In the genomic region with DNA sequence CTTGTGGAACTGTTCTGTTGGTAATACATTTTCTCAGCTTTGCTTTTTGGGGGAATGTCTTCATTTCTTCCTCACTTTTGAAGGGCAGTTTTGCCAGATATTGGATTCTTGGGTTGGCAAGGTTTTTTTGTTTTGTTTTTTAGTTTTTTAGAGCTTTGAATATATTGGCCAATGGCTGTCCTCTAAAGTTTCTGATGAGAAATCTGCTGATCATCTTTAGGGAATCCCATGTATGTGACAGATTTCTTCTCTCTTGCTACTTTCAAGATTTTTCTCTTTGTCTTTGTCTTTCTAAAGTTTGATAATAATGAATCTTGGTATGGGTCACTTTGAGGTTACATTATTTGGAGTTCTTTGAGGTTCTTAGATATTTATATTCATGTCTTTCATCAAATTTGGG, we compare ENCODE assay signal across 8 cellular contexts.
"Had no signal": no experiment of that assay in that cellular context is flagged by ENCODE, and none has a peak within 500 bp of the region (broad histone marks: within the 10 kb centered on the region; RNA-seq: fewer than 3 reads in every experiment).

No MANE protein-coding gene starts in this region.

- H3K4me3 Mint-ChIP-seq: IgD-negative memory B cell had no signal

- H3K27me3 Mint-ChIP-seq: IgD-negative memory B cell had no signal

- H3K9ac ChIP-seq: KMS-11 had no signal

- DNase-seq: IMR-90, KBM-7, KG1 had no signal

- H3K27ac Mint-ChIP-seq: IgD-negative memory B cell had no signal

- H3K36me3 Mint-ChIP-seq: IgD-negative memory B cell had no signal

- H3K4me3 ChIP-seq: K562 had no signal

- ATAC-seq: HepG2, K562 had no signal

- H3K27ac ChIP-seq: HL-60, KMS-11 had no signal

- H3K4me1 Mint-ChIP-seq: IgD-negative memory B cell had no signal
